ENCODE assay signal across 8 cellular contexts in the genomic region with DNA sequence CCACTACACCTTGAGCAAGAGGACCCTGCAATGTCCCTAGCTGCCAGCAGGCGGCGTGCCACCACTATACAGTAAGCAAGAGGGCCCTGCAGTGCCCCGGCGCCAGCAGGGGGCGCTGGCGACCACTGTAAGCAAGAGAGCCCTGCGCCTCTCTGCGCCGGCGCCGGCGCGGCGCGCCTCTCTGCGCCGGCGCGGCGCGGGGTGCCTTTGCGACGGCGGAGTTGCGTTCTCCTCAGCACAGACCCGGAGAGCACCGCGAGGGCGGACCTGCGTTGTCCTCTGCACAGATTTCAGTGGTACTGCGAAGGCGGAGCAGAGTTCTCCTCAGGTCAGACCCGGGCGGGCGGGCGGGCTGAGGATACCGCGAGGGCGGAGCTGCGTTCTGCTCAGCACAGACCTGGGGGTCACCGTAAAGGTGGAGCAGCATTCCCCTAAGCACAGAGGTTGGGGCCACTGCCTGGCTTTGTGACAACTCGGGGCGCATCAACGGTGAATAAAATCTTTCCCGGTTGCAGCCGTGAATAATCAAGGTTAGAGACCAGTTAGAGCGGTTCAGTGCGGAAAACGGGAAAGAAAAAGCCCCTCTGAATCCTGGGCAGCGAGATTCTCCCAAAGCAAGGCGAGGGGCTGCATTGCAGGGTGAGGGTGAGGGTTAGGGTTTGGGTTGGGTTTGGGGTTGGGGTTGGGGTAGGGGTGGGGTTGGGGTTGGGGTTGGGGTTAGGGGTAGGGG. TPM values are rescaled to one million over a fixed set of nuclear protein-coding genes. Genes with fewer than 3 reads are reported as not detected.
DNase-seq lines count a peak whose midpoint lies in the region; ATAC-seq and TF ChIP-seq lines count a peak whose summit lies in the region.
"Not testable (repeated sequence)": the region's sequence is repeated elsewhere in the genome, so short reads cannot be mapped to it uniquely, and the experiment has no call there.

No MANE protein-coding gene starts in this region.

- BruUV-seq in OCI-LY7 (replicated peaks; lab: Mats Ljungman, UMichigan), result not testable (repeated sequence)

- peak; percentile 58 to 62 for TF ChIP-seq CTCF in GM23338 (conservative IDR thresholded peaks at IDR 0.05; ENCODE audit: low read depth in 2 of 2)
- TF ChIP-seq CTCF in OCI-LY7 (conservative IDR thresholded peaks at IDR 0.05; ENCODE audit: low read length), result peak; percentile 58

- not testable (repeated sequence) for H3K27ac Mint-ChIP-seq in CD4-positive, CD25-positive, alpha-beta regulatory T cell; GM23338; natural killer cell treated with Interleukin-12 subunit alpha and Interleukin-12 subunit beta and Interleukin-15 and Interleukin-18, amount 100 ng/mL, for 72 hours

- not testable (repeated sequence) for H3K27me3 Mint-ChIP-seq in CD4-positive, CD25-positive, alpha-beta regulatory T cell; natural killer cell treated with Interleukin-12 subunit alpha and Interleukin-12 subunit beta and Interleukin-15 and Interleukin-18, amount 100 ng/mL, for 72 hours
- H3K27me3 Mint-ChIP-seq in GM23338 (ENCODE audit: insufficient read depth, low read depth, poor library complexity), result peaks cover 13% of the 10 kb centered on the region

- not testable (repeated sequence) for H3K4me1 ChIP-seq in CD4-positive, CD25-positive, alpha-beta regulatory T cell (ENCODE audit: control insufficient read depth, insufficient read depth, low read length, poor library complexity, severe bottlenecking); GM23338 (ENCODE audit: insufficient read depth); OCI-LY7 (ENCODE audit: insufficient read depth, low read length, poor library complexity, severe bottlenecking)

- peak; percentile 15 to 73 (median 43) for DNase-seq in CD4-positive, CD25-positive, alpha-beta regulatory T cell
- peak; percentile 72 for DNase-seq in GM23338 (ENCODE audit: low spot score)
- DNase-seq in OCI-LY7 (ENCODE audit: low spot score), result peak; percentile 69
- DNase-seq in activated CD8-positive, alpha-beta memory T cell treated with anti-CD3 and anti-CD28 coated beads for 24 hours, result peak; percentile 74
- DNase-seq in T47D (ENCODE audit: low read depth in 1 of 2, low spot score in 1 of 2), result peak; percentile 59 to 93
- DNase-seq in Right ventricle myocardium inferior (ENCODE audit: missing footprints), result peak; percentile 79
- DNase-seq in natural killer cell treated with Interleukin-12 subunit alpha and Interleukin-12 subunit beta and Interleukin-15 and Interleukin-18, amount 100 ng/mL, for 72 hours (ENCODE audit: low spot score), result peak; percentile 69
- DNase-seq in stimulated activated CD4-positive, alpha-beta T cell treated with anti-CD3 and anti-CD28 coated beads, TNF-alpha, amount 100 ng/mL, for 48 hours (ENCODE audit: low read depth in 3 of 3), result peak; percentile 53 to 70 (median 58)

- not testable (repeated sequence) for H3K9me2 ChIP-seq in GM23338 (ENCODE audit: insufficient read depth); OCI-LY7 (ENCODE audit: insufficient read depth, low read length)

- intact Hi-C loops in OCI-LY7 (cut with micrococcal nuclease; ENCODE audit: unreplicated experiment), result loop anchor here (10.0 kb wide), 1 partner anchor 153 kb away; a partner anchor contains a TSS
- intact Hi-C loops in Right ventricle myocardium inferior (cut with DNase I), result not testable (repeated sequence)

- H2AFZ ChIP-seq in GM23338; OCI-LY7 (ENCODE audit: low read length): not testable (repeated sequence)

- H3K27ac ChIP-seq in CD4-positive, CD25-positive, alpha-beta regulatory T cell (ENCODE audit: insufficient read depth, low read length, poor library complexity, severe bottlenecking); GM23338 (ENCODE audit: low read depth); OCI-LY7 (ENCODE audit: low read depth, low read length, poor library complexity, severe bottlenecking): not testable (repeated sequence)

- not testable (repeated sequence) for H3K36me3 Mint-ChIP-seq in CD4-positive, CD25-positive, alpha-beta regulatory T cell; natural killer cell treated with Interleukin-12 subunit alpha and Interleukin-12 subunit beta and Interleukin-15 and Interleukin-18, amount 100 ng/mL, for 72 hours
- H3K36me3 Mint-ChIP-seq in GM23338 (ENCODE audit: low read depth), result peaks cover 14% of the 10 kb centered on the region; the same call in 2 of the 3 replicates

- H3F3A ChIP-seq in GM23338 (replicated peaks; ENCODE audit: low read depth), result not testable (repeated sequence)

- H3K4me3 ChIP-seq in CD4-positive, CD25-positive, alpha-beta regulatory T cell (ENCODE audit: low read depth, low read length); GM23338; OCI-LY7 (ENCODE audit: low read depth, low read length, poor library complexity, severe bottlenecking): not testable (repeated sequence)

- H3K4me1 Mint-ChIP-seq in CD4-positive, CD25-positive, alpha-beta regulatory T cell, result peaks cover 0 to 12% (median 8%) of the 10 kb centered on the region in 4 donors
- not testable (repeated sequence) for H3K4me1 Mint-ChIP-seq in GM23338; natural killer cell treated with Interleukin-12 subunit alpha and Interleukin-12 subunit beta and Interleukin-15 and Interleukin-18, amount 100 ng/mL, for 72 hours (ENCODE audit: low read depth in 2 of 2)

- not testable (repeated sequence) for H3K79me2 ChIP-seq in GM23338 (replicated peaks; ENCODE audit: insufficient read depth); OCI-LY7 (ENCODE audit: insufficient read depth, low read depth, low read length)

- H3K27me3 ChIP-seq in CD4-positive, CD25-positive, alpha-beta regulatory T cell (ENCODE audit: control insufficient read depth, insufficient read depth, low read length); GM23338 (ENCODE audit: insufficient read depth): not testable (repeated sequence)

- not testable (repeated sequence) for H4K20me1 ChIP-seq in GM23338 (replicated peaks; ENCODE audit: insufficient read depth); OCI-LY7 (ENCODE audit: insufficient read depth, low read length)

- not testable (repeated sequence) for H3K9me3 Mint-ChIP-seq in CD4-positive, CD25-positive, alpha-beta regulatory T cell; natural killer cell treated with Interleukin-12 subunit alpha and Interleukin-12 subunit beta and Interleukin-15 and Interleukin-18, amount 100 ng/mL, for 72 hours
- H3K9me3 Mint-ChIP-seq in GM23338, result peaks cover 26% of the 10 kb centered on the region; the same call in 2 of the 3 replicates

- peak overlapping the region in 1 of 4 donors; percentile 31 for H3K4me3 Mint-ChIP-seq in CD4-positive, CD25-positive, alpha-beta regulatory T cell
- H3K4me3 Mint-ChIP-seq in GM23338; natural killer cell treated with Interleukin-12 subunit alpha and Interleukin-12 subunit beta and Interleukin-15 and Interleukin-18, amount 100 ng/mL, for 72 hours: not testable (repeated sequence)

- not testable (repeated sequence) for H3K36me3 ChIP-seq in CD4-positive, CD25-positive, alpha-beta regulatory T cell (ENCODE audit: control insufficient read depth, insufficient read depth, low read length); GM23338 (ENCODE audit: insufficient read depth); OCI-LY7 (ENCODE audit: insufficient read depth, low read length)

- ATAC-seq in CD4-positive, CD25-positive, alpha-beta regulatory T cell (ENCODE audit: low read depth in 2 of 2); GM23338; Right ventricle myocardium inferior; natural killer cell treated with Interleukin-12 subunit alpha and Interleukin-12 subunit beta and Interleukin-15 and Interleukin-18, amount 100 ng/mL, for 72 hours: not testable (repeated sequence)

- not testable (repeated sequence) for H3K9me3 ChIP-seq in CD4-positive, CD25-positive, alpha-beta regulatory T cell (ENCODE audit: control insufficient read depth in 2 of 2, low read length in 2 of 2); OCI-LY7 (ENCODE audit: low read length)

- CTCF ChIA-PET in OCI-LY7 (lab: Charles Lee; ENCODE audit: unreplicated experiment), result not testable (repeated sequence)

- in situ Hi-C loops in T47D (cut with HindIII; ENCODE audit: low pct_unique_long_range_greater_than_20kb, low sequenced_read_pairs), result not testable (repeated sequence)

- POLR2A ChIA-PET in OCI-LY7 (lab: Charles Lee), result not testable (repeated sequence)

- not testable (repeated sequence) for H3K4me2 ChIP-seq in GM23338; OCI-LY7 (ENCODE audit: low read length)

RNA-seq across cellular contexts. Expression of a gene that starts 24.9 kb away (rescaled TPM):
- total RNA-seq in CD4-positive, CD25-positive, alpha-beta regulatory T cell, result 22.5 TPM
- 10 to 100 TPM in 1 of 4 donors, 1 to 10 TPM in 3; 5.9 to 11.4 (median 7.1) TPM for polyA plus RNA-seq in CD4-positive, CD25-positive, alpha-beta regulatory T cell
- 4.1 and 5.0 TPM in 2 replicates for total RNA-seq in GM23338 (2014; rRNA removed; shearing (Covaris generic))
- 2.5 and 3.7 TPM in 2 replicates for polyA plus RNA-seq in GM23338 (2016; fragmentation: Nextera tagmentation; extraction: Ambion mirVana)
- 14.0 and 25.8 TPM in 2 replicates for total RNA-seq in OCI-LY7 (2014; rRNA removed; shearing (Covaris generic))
- total RNA-seq in OCI-LY7 (2022), result 25.2 and 26.3 TPM in 2 replicates
- total RNA-seq in Right ventricle myocardium inferior, result 5.4 TPM
- total RNA-seq in natural killer cell treated with Interleukin-12 subunit alpha and Interleukin-12 subunit beta and Interleukin-15 and Interleukin-18, amount 100 ng/mL, for 72 hours, result 10 to 100 TPM in 1 of 2 donors, 1 to 10 TPM in 1; 9.5 to 11.1 TPM
